37 cellular contexts compared by ENCODE assay signal in the genomic region with DNA sequence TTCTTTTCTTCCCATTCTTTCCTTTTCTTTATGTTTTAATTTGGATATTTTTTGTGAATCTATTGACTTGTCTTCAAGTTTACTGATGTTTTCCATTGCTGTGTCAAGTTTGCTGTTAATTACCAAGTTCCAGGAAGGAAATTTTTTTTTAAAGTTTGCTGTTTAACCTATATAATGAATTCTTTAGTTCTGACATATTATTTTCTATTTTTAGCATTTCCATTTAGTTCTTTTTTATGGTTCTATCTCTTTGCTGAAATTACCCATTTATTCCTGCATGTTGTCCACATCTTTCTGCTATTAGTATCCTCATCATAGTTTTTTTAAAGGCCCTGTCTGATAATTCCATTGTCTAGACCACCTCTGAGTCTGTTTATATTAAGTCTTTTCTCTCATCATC.
"Had no signal": no experiment of that assay in that cellular context is flagged by ENCODE, and none has a peak within 500 bp of the region (broad histone marks: within the 10 kb centered on the region; RNA-seq: fewer than 3 reads in every experiment).

No MANE protein-coding gene starts in this region.

- H3K27ac Mint-ChIP-seq: activated B cell treated with CpG ODN at 0.5 μM for 24 hours; activated CD4-positive, alpha-beta memory T cell treated with anti-CD3 and anti-CD28 coated beads, Interleukin-2, amount 10 ng/mL, durations not matched to agents 7 days and 5 days; activated CD4-positive, alpha-beta T cell treated with anti-CD3 and anti-CD28 coated beads for 36 hours; activated CD4-positive, alpha-beta T cell treated with anti-CD3 and anti-CD28 coated beads, Interleukin-2, amount 10 ng/mL, durations not matched to agents 7 days and 5 days; activated CD8-positive, alpha-beta memory T cell treated with anti-CD3 and anti-CD28 coated beads, Interleukin-2, amount 10 ng/mL, durations not matched to agents 7 days and 5 days; activated CD8-positive, alpha-beta T cell treated with anti-CD3 and anti-CD28 coated beads, Interleukin-2, amount 10 ng/mL, durations not matched to agents 7 days and 5 days; activated naive CD4-positive, alpha-beta T cell treated with anti-CD3 and anti-CD28 coated beads, Interleukin-2, amount 10 ng/mL, durations not matched to agents 7 days and 5 days; activated naive CD4-positive, alpha-beta T cell treated with anti-CD3 and anti-CD28 coated beads, Interleukin-2, amount 50 U/mL, for 24 hours; activated naive CD8-positive, alpha-beta T cell; activated naive CD8-positive, alpha-beta T cell treated with anti-CD3 and anti-CD28 coated beads, Interleukin-2, amount 10 ng/mL, durations not matched to agents 7 days and 5 days; activated naive CD8-positive, alpha-beta T cell treated with anti-CD3 and anti-CD28 coated beads, Interleukin-2, amount 50 U/mL, for 24 hours; activated T-cell treated with anti-CD3 and anti-CD28 coated beads, Interleukin-2, amount 50 U/mL, for 24 hours; activated T-helper 2 cell treated with anti-CD3 and anti-CD28 coated beads, Interferon-gamma antibody, Interleukin-2, Interleukin-4, amounts not matched to agents 10 μg/mL and 5 μg/mL and 100 μg/mL, durations not matched to agents 14 hours and 24 hours and 36 hours; T-helper 1 cell treated with Interleukin-12 subunit alpha and Interleukin-12 subunit beta and Interleukin-4 antibody, amounts not matched to agents 30 μg/mL and 1 μg/mL, for 36 hours; T-helper 2 cell treated with Interferon-gamma antibody and Interleukin-4, amounts not matched to agents 5 μg/mL and 100 μg/mL, for 36 hours had no signal

- H3K36me3 ChIP-seq: brain microvascular endothelial cell, breast epithelium had no signal

- H3K27me3 ChIP-seq: body of pancreas, brain microvascular endothelial cell, breast epithelium had no signal

- H3K4me3 Mint-ChIP-seq: activated B cell treated with CpG ODN at 0.5 μM for 24 hours; activated CD4-positive, alpha-beta memory T cell treated with anti-CD3 and anti-CD28 coated beads, Interleukin-2, amount 10 ng/mL, durations not matched to agents 7 days and 5 days; activated CD4-positive, alpha-beta T cell treated with anti-CD3 and anti-CD28 coated beads for 36 hours; activated CD4-positive, alpha-beta T cell treated with anti-CD3 and anti-CD28 coated beads, Interleukin-2, amount 10 ng/mL, durations not matched to agents 7 days and 5 days; activated CD8-positive, alpha-beta memory T cell treated with anti-CD3 and anti-CD28 coated beads, Interleukin-2, amount 10 ng/mL, durations not matched to agents 7 days and 5 days; activated CD8-positive, alpha-beta T cell treated with anti-CD3 and anti-CD28 coated beads, Interleukin-2, amount 10 ng/mL, durations not matched to agents 7 days and 5 days; activated naive CD4-positive, alpha-beta T cell treated with anti-CD3 and anti-CD28 coated beads, Interleukin-2, amount 10 ng/mL, durations not matched to agents 7 days and 5 days; activated naive CD4-positive, alpha-beta T cell treated with anti-CD3 and anti-CD28 coated beads, Interleukin-2, amount 50 U/mL, for 24 hours; activated naive CD8-positive, alpha-beta T cell; activated naive CD8-positive, alpha-beta T cell treated with anti-CD3 and anti-CD28 coated beads, Interleukin-2, amount 10 ng/mL, durations not matched to agents 7 days and 5 days; activated naive CD8-positive, alpha-beta T cell treated with anti-CD3 and anti-CD28 coated beads, Interleukin-2, amount 50 U/mL, for 24 hours; activated T-cell treated with anti-CD3 and anti-CD28 coated beads, Interleukin-2, amount 50 U/mL, for 24 hours; T-helper 1 cell treated with Interleukin-12 subunit alpha and Interleukin-12 subunit beta and Interleukin-4 antibody, amounts not matched to agents 30 μg/mL and 1 μg/mL, for 36 hours; T-helper 2 cell treated with Interferon-gamma antibody and Interleukin-4, amounts not matched to agents 5 μg/mL and 100 μg/mL, for 36 hours had no signal

- FAIRE-seq: astrocyte, TTC549 had no signal

- H3K4me1 Mint-ChIP-seq: activated B cell treated with CpG ODN at 0.5 μM for 24 hours; activated CD4-positive, alpha-beta memory T cell treated with anti-CD3 and anti-CD28 coated beads, Interleukin-2, amount 10 ng/mL, durations not matched to agents 7 days and 5 days; activated CD4-positive, alpha-beta T cell treated with anti-CD3 and anti-CD28 coated beads for 36 hours; activated CD4-positive, alpha-beta T cell treated with anti-CD3 and anti-CD28 coated beads, Interleukin-2, amount 10 ng/mL, durations not matched to agents 7 days and 5 days; activated CD8-positive, alpha-beta memory T cell treated with anti-CD3 and anti-CD28 coated beads, Interleukin-2, amount 10 ng/mL, durations not matched to agents 7 days and 5 days; activated naive CD4-positive, alpha-beta T cell treated with anti-CD3 and anti-CD28 coated beads, Interleukin-2, amount 10 ng/mL, durations not matched to agents 7 days and 5 days; activated naive CD4-positive, alpha-beta T cell treated with anti-CD3 and anti-CD28 coated beads, Interleukin-2, amount 50 U/mL, for 24 hours; activated naive CD8-positive, alpha-beta T cell treated with anti-CD3 and anti-CD28 coated beads, Interleukin-2, amount 10 ng/mL, durations not matched to agents 7 days and 5 days; activated naive CD8-positive, alpha-beta T cell treated with anti-CD3 and anti-CD28 coated beads, Interleukin-2, amount 50 U/mL, for 24 hours had no signal

- H3K27ac ChIP-seq: body of pancreas, brain microvascular endothelial cell, breast epithelium, VCaP had no signal

- H3K4me3 ChIP-seq: body of pancreas, breast epithelium had no signal

- DNase-seq: activated B cell treated with CpG ODN at 0.5 μM for 24 hours; activated CD4-positive, alpha-beta memory T cell treated with anti-CD3 and anti-CD28 coated beads, Interleukin-2, amount 10 ng/mL, durations not matched to agents 7 days and 5 days; activated CD4-positive, alpha-beta T cell treated with anti-CD3 and anti-CD28 coated beads for 1 hour; activated CD4-positive, alpha-beta T cell treated with anti-CD3 and anti-CD28 coated beads for 36 hours; activated CD4-positive, alpha-beta T cell treated with anti-CD3 and anti-CD28 coated beads for 48 hours; activated CD4-positive, alpha-beta T cell treated with anti-CD3 and anti-CD28 coated beads, Interleukin-2, amount 10 ng/mL, durations not matched to agents 7 days and 5 days; activated CD4-positive, alpha-beta T cell treated with anti-CD3 and anti-CD28 coated beads, Interleukin-2, amount 50 U/mL, for 48 hours; activated CD8-positive, alpha-beta memory T cell treated with anti-CD3 and anti-CD28 coated beads for 24 hours; activated CD8-positive, alpha-beta memory T cell treated with anti-CD3 and anti-CD28 coated beads, Interleukin-2, amount 10 ng/mL, durations not matched to agents 7 days and 5 days; activated CD8-positive, alpha-beta memory T cell treated with anti-CD3 and anti-CD28 coated beads, Interleukin-2, amount 50 U/mL, for 48 hours; activated CD8-positive, alpha-beta T cell treated with anti-CD3 and anti-CD28 coated beads, Interleukin-2, amount 10 ng/mL, durations not matched to agents 7 days and 5 days; activated effector memory CD4-positive, alpha-beta T cell treated with Interleukin-2 at 50 U/mL for 16 hours; activated gamma-delta T cell; activated naive CD4-positive, alpha-beta T cell treated with anti-CD3 and anti-CD28 coated beads, Interleukin-2, amount 10 ng/mL, durations not matched to agents 7 days and 5 days; activated naive CD4-positive, alpha-beta T cell treated with Interleukin-2 at 50 U/mL for 16 hours; activated naive CD8-positive, alpha-beta T cell treated with anti-CD3 and anti-CD28 coated beads, Interleukin-2, amount 10 ng/mL, durations not matched to agents 7 days and 5 days; activated naive CD8-positive, alpha-beta T cell treated with anti-CD3 and anti-CD28 coated beads, Interleukin-2, amount 50 U/mL, for 24 hours; activated T-cell treated with anti-CD3 and anti-CD28 coated beads, Interleukin-2, amount 50 U/mL, for 24 hours; activated T-cell treated with anti-CD3 and anti-CD28 coated beads, Interleukin-2, amount 50 U/mL, for 48 hours; amniotic stem cell; aorta; body of pancreas; brain microvascular endothelial cell; central memory CD4-positive, alpha-beta T cell; cerebellar nuclear complex; T-helper 1 cell; T-helper 2 cell; T-helper 9 cell had no signal

- H3K27me3 Mint-ChIP-seq: activated B cell treated with CpG ODN at 0.5 μM for 24 hours; activated CD4-positive, alpha-beta memory T cell treated with anti-CD3 and anti-CD28 coated beads, Interleukin-2, amount 10 ng/mL, durations not matched to agents 7 days and 5 days; activated CD4-positive, alpha-beta T cell treated with anti-CD3 and anti-CD28 coated beads for 36 hours; activated CD4-positive, alpha-beta T cell treated with anti-CD3 and anti-CD28 coated beads, Interleukin-2, amount 10 ng/mL, durations not matched to agents 7 days and 5 days; activated CD8-positive, alpha-beta memory T cell treated with anti-CD3 and anti-CD28 coated beads, Interleukin-2, amount 10 ng/mL, durations not matched to agents 7 days and 5 days; activated naive CD4-positive, alpha-beta T cell treated with anti-CD3 and anti-CD28 coated beads, Interleukin-2, amount 10 ng/mL, durations not matched to agents 7 days and 5 days; activated naive CD4-positive, alpha-beta T cell treated with anti-CD3 and anti-CD28 coated beads, Interleukin-2, amount 50 U/mL, for 24 hours; activated naive CD8-positive, alpha-beta T cell; activated naive CD8-positive, alpha-beta T cell treated with anti-CD3 and anti-CD28 coated beads, Interleukin-2, amount 10 ng/mL, durations not matched to agents 7 days and 5 days; activated naive CD8-positive, alpha-beta T cell treated with anti-CD3 and anti-CD28 coated beads, Interleukin-2, amount 50 U/mL, for 24 hours; activated T-cell treated with anti-CD3 and anti-CD28 coated beads, Interleukin-2, amount 50 U/mL, for 24 hours had no signal

- H3K9me3 ChIP-seq: body of pancreas, breast epithelium had no signal

- H3K4me1 ChIP-seq: body of pancreas, breast epithelium had no signal

- ATAC-seq: activated CD4-positive, alpha-beta T cell treated with anti-CD3 and anti-CD28 coated beads for 36 hours; activated CD8-positive, alpha-beta memory T cell treated with anti-CD3 and anti-CD28 coated beads, Interleukin-2, amount 10 ng/mL, durations not matched to agents 7 days and 5 days; activated CD8-positive, alpha-beta T cell treated with anti-CD3 and anti-CD28 coated beads, Interleukin-2, amount 10 ng/mL, durations not matched to agents 7 days and 5 days; activated naive CD8-positive, alpha-beta T cell treated with anti-CD3 and anti-CD28 coated beads, Interleukin-2, amount 50 U/mL, for 24 hours; body of pancreas had no signal

- H3K9me3 Mint-ChIP-seq: activated naive CD8-positive, alpha-beta T cell treated with anti-CD3 and anti-CD28 coated beads, Interleukin-2, amount 50 U/mL, for 24 hours; activated T-cell treated with anti-CD3 and anti-CD28 coated beads, Interleukin-2, amount 50 U/mL, for 24 hours had no signal
